7 cellular contexts compared by ENCODE assay signal in the genomic region with DNA sequence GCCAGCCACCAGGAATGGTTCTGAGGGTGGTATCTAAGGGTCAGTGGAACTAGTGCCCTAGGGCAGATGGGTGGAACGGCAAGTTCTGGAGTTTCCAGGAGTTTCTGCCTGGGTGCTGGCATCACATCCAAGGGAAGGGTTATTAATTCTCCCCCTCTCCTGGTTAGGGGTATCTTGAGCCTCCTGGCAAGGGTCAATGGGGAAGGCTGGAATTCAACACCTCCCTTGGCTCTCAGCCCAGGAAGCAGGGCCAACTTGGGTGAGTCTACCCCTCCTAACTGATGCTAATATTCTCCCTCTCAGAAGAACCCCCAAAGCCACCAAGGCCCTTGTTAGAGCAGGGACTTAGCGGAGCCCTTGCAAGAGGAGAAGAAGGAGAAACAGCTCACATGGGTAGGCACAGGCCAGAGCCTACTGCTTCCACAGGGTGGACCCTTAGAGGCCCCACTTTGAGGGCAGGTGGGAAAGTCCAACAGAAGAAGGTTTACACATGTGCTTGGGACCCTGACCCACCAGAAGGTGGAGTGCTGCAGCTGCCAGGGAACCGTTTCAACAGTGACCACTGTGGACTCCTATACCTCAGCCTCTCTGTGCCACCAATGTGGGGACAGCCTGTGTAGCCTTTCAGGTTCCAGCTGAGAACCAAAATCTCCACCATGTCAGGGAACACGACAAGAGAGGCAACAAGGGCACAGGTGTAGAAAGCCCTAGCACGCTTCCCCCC. TPM values are rescaled to one million over a fixed set of nuclear protein-coding genes. Genes with fewer than 3 reads are reported as not detected.
DNase-seq lines count a peak whose midpoint lies in the region; ATAC-seq, FAIRE-seq and TF ChIP-seq lines count a peak whose summit lies in the region.
"Had no signal": no experiment of that assay in that cellular context is flagged by ENCODE, and none has a peak within 500 bp of the region (broad histone marks: within the 10 kb centered on the region; RNA-seq: fewer than 3 reads in every experiment).

No MANE protein-coding gene starts in this region.

- H3K4me3 ChIP-seq in endothelial cell of umbilical vein (replicated peaks in 1 of 3; ENCODE audit: insufficient read depth in 1 of 3, low read depth in 1 of 3, low read length in 3 of 3): peak overlapping the region in 2 of 3 experiments; percentile 6 to 63
- H3K4me3 ChIP-seq in subcutaneous abdominal adipose tissue (ENCODE audit: low read depth in 1 of 5, low read length in 5 of 5): peak overlapping the region; percentile 37 to 83 (median 68)
- no peak overlapping the region for H3K4me3 ChIP-seq in mucosa of descending colon

- H3K9me3 Mint-ChIP-seq in activated naive CD4-positive, alpha-beta T cell treated with anti-CD3 and anti-CD28 coated beads, Interleukin-2, amount 50 U/mL, for 24 hours: no peaks in the 10 kb centered on the region

- no peak for FAIRE-seq in endothelial cell of umbilical vein (lab: Jason Lieb, UNC)

- peak overlapping the region; percentile 93 for H3K4me3 Mint-ChIP-seq in activated naive CD4-positive, alpha-beta T cell treated with anti-CD3 and anti-CD28 coated beads, Interleukin-2, amount 50 U/mL, for 24 hours

- POLR2A ChIA-PET in endothelial cell of umbilical vein (lab: Charles Lee): no interaction called here

- H3K4me1 Mint-ChIP-seq in activated naive CD4-positive, alpha-beta T cell treated with anti-CD3 and anti-CD28 coated beads, Interleukin-2, amount 50 U/mL, for 24 hours: peaks cover 52% of the 10 kb centered on the region

- H3K27me3 Mint-ChIP-seq in activated naive CD4-positive, alpha-beta T cell treated with anti-CD3 and anti-CD28 coated beads, Interleukin-2, amount 50 U/mL, for 24 hours: no peaks in the 10 kb centered on the region

- H3K36me3 Mint-ChIP-seq in activated naive CD4-positive, alpha-beta T cell treated with anti-CD3 and anti-CD28 coated beads, Interleukin-2, amount 50 U/mL, for 24 hours: peaks cover 8% of the 10 kb centered on the region

- H3K27ac ChIP-seq in endothelial cell of umbilical vein (ENCODE audit: insufficient read depth, low read depth, low read length) (no peak overlapping the region), subcutaneous abdominal adipose tissue (ENCODE audit: low read depth, low read length) (peak overlapping the region; percentile 35)

- DNase-seq in activated naive CD4-positive, alpha-beta T cell treated with anti-CD3 and anti-CD28 coated beads, Interleukin-2, amount 50 U/mL, for 16 hours: no peak
- DNase-seq in endothelial cell of umbilical vein (ENCODE audit: low read depth, low spot score): no peak
- no peak for DNase-seq in mucosa of descending colon
- no peak for DNase-seq in NCI-H82 (lab: John Stamatoyannopoulos, UW)
- DNase-seq: activated CD4-positive, CD25-positive, alpha-beta regulatory T cell treated with anti-CD3 and anti-CD28 coated beads, Interleukin-2, amount 50 U/mL, for 72 hours had no signal

- intact Hi-C loops in endothelial cell of umbilical vein (cut with micrococcal nuclease): loop anchor here (5.0 kb wide), 1 partner anchor 1036 kb away; a partner anchor contains a TSS
- intact Hi-C loops in mucosa of descending colon (cut with DNase I, micrococcal nuclease): no loop called here

- peaks cover 43% of the 10 kb centered on the region for H3K79me2 ChIP-seq in endothelial cell of umbilical vein (ENCODE audit: control insufficient read depth, insufficient read depth, low read length)

- H3K36me3 ChIP-seq in endothelial cell of umbilical vein (ENCODE audit: control insufficient read depth in 2 of 2, extremely low read depth in 1 of 2, insufficient read depth in 2 of 2, low read length in 2 of 2) (peaks cover 8 to 28% of the 10 kb centered on the region in 2 experiments), subcutaneous abdominal adipose tissue (ENCODE audit: control insufficient read depth in 5 of 5, insufficient read depth in 5 of 5, low read length in 5 of 5) (peaks cover 0 to 47% (median 41%) of the 10 kb centered on the region in 5 donors), mucosa of descending colon (ENCODE audit: low read depth) (no peaks in the 10 kb centered on the region)

- H3K9me3 ChIP-seq in endothelial cell of umbilical vein (replicated peaks; ENCODE audit: control insufficient read depth, insufficient read depth, low read length): no peaks in the 10 kb centered on the region
- H3K9me3 ChIP-seq in subcutaneous abdominal adipose tissue (ENCODE audit: control insufficient read depth in 5 of 5, low read length in 5 of 5): no peaks in the 10 kb centered on the region
- H3K9me3 ChIP-seq in mucosa of descending colon: no peaks in the 10 kb centered on the region

- H3K9me1 ChIP-seq in endothelial cell of umbilical vein (replicated peaks; ENCODE audit: control insufficient read depth, extremely low read depth, insufficient read depth, low read length): no peaks in the 10 kb centered on the region

- peak overlapping the region; percentile 55 for H3K27ac Mint-ChIP-seq in activated naive CD4-positive, alpha-beta T cell treated with anti-CD3 and anti-CD28 coated beads, Interleukin-2, amount 50 U/mL, for 24 hours

- no peak for TF ChIP-seq POLR2A in endothelial cell of umbilical vein (IDR thresholded peaks at IDR 0.05; ENCODE audit: low read depth, low read length)

- no peak overlapping the region for H3K9ac ChIP-seq in endothelial cell of umbilical vein (replicated peaks; ENCODE audit: extremely low read depth, insufficient read depth, low read length)
- H3K9ac ChIP-seq in subcutaneous abdominal adipose tissue (ENCODE audit: low read length in 5 of 5): peak overlapping the region; percentile 43 to 100 (median 65)

- no TSS peak for BruUV-seq in endothelial cell of umbilical vein (replicated peaks; lab: Mats Ljungman, UMichigan)

- H3K4me2 ChIP-seq in endothelial cell of umbilical vein (ENCODE audit: insufficient read depth, low read length): peak overlapping the region; percentile 90

- H2AFZ ChIP-seq in endothelial cell of umbilical vein (ENCODE audit: low read depth, low read length): no peak overlapping the region

- CTCF ChIA-PET in endothelial cell of umbilical vein (lab: Charles Lee): interaction anchor here (1.3 to 2.1 kb wide), 3 partner anchors 15 to 260 kb away, joined by 4 to 14 read pairs (median 4); no protein-coding TSS in a partner anchor

- TF ChIP-seq CTCF in endothelial cell of umbilical vein (IDR thresholded peaks at IDR 0.05; ENCODE audit: extremely low read depth in 1 of 2, insufficient read depth in 1 of 2, low read depth in 1 of 2, low read length in 2 of 2) (no peak), mucosa of descending colon (IDR thresholded peaks at IDR 0.05) (no peak)

- H4K20me1 ChIP-seq in endothelial cell of umbilical vein (replicated peaks; ENCODE audit: control insufficient read depth, extremely low read depth, insufficient read depth, low read length): peaks cover 6% of the 10 kb centered on the region

- no peaks in the 10 kb centered on the region for H3K27me3 ChIP-seq in endothelial cell of umbilical vein (ENCODE audit: control insufficient read depth in 2 of 2, insufficient read depth in 2 of 2, low read length in 2 of 2)
- no peaks in the 10 kb centered on the region for H3K27me3 ChIP-seq in subcutaneous abdominal adipose tissue (ENCODE audit: control insufficient read depth in 5 of 5, insufficient read depth in 4 of 5, low read length in 5 of 5)

- dilution Hi-C loops in endothelial cell of umbilical vein (cut with MboI; ENCODE audit: extremely low pct_ligation_motif_present, low sequenced_read_pairs): no loop called here

- no peak for ATAC-seq in mucosa of descending colon

- H3K4me1 ChIP-seq in endothelial cell of umbilical vein (ENCODE audit: control insufficient read depth, extremely low read depth, insufficient read depth, low read length) (peaks cover 38% of the 10 kb centered on the region), subcutaneous abdominal adipose tissue (ENCODE audit: control insufficient read depth in 5 of 5, insufficient read depth in 5 of 5, low read length in 5 of 5) (peaks cover 31 to 60% (median 51%) of the 10 kb centered on the region in 5 donors), mucosa of descending colon (ENCODE audit: low read depth) (peaks cover 49% of the 10 kb centered on the region)

RNA-seq across cellular contexts. Expression of a gene that starts 3.3 kb away (rescaled TPM):
- 43.2 and 44.7 TPM in 2 replicates for total RNA-seq in endothelial cell of umbilical vein
- 65.5 and 90.1 TPM in 2 replicates for polyA plus RNA-seq in endothelial cell of umbilical vein
- 42.2 and 49.0 TPM in 2 replicates for polyA plus RNA-seq in endothelial cell of umbilical vein (2011; cell fraction: cytosol; rRNA removed)
- 23.7 and 24.7 TPM in 2 replicates for polyA plus RNA-seq in endothelial cell of umbilical vein (2011; cell fraction: nucleus; rRNA removed)
- 27.7 and 28.8 TPM in 2 replicates for polyA plus RNA-seq in endothelial cell of umbilical vein (2012)
- polyA minus RNA-seq in endothelial cell of umbilical vein: 45.9 and 53.4 TPM in 2 replicates
- 25.6 TPM for polyA minus RNA-seq in endothelial cell of umbilical vein (2011; cell fraction: cytosol; rRNA and poly(A)+ RNA removed)
- polyA minus RNA-seq in endothelial cell of umbilical vein (2011; cell fraction: nucleus; rRNA and poly(A)+ RNA removed): 16.8 and 19.9 TPM in 2 replicates
- 10 to 100 TPM; 41.4 to 51.6 (median 41.4) TPM for total RNA-seq in mucosa of descending colon

RNA-seq across cellular contexts. Expression of a gene that starts 5.3 kb away (rescaled TPM):
- total RNA-seq in endothelial cell of umbilical vein (13.6 and 16.3 TPM in 2 replicates), mucosa of descending colon (10 to 100 TPM; 20.5 to 37.6 (median 36.7) TPM)
- 46.0 and 55.8 TPM in 2 replicates for polyA plus RNA-seq in endothelial cell of umbilical vein
- polyA plus RNA-seq in endothelial cell of umbilical vein (2011; cell fraction: cytosol; rRNA removed): 24.4 and 27.2 TPM in 2 replicates
- polyA plus RNA-seq in endothelial cell of umbilical vein (2011; cell fraction: nucleus; rRNA removed): 22.0 and 22.2 TPM in 2 replicates
- 12.0 and 17.1 TPM in 2 replicates for polyA plus RNA-seq in endothelial cell of umbilical vein (2012)
- 20.8 TPM in 2 replicates for polyA minus RNA-seq in endothelial cell of umbilical vein
- polyA minus RNA-seq in endothelial cell of umbilical vein (2011; cell fraction: cytosol; rRNA and poly(A)+ RNA removed): 11.3 TPM
- polyA minus RNA-seq in endothelial cell of umbilical vein (2011; cell fraction: nucleus; rRNA and poly(A)+ RNA removed): 6.3 and 8.8 TPM in 2 replicates

RNA-seq across cellular contexts. Expression of a gene that starts 5.4 kb away (rescaled TPM):
- total RNA-seq in endothelial cell of umbilical vein (13.4 and 14.5 TPM in 2 replicates), mucosa of descending colon (10 to 100 TPM; 20.2 to 32.9 (median 25.0) TPM)
- polyA plus RNA-seq in endothelial cell of umbilical vein: 30.6 and 33.5 TPM in 2 replicates
- polyA plus RNA-seq in endothelial cell of umbilical vein (2011; cell fraction: cytosol; rRNA removed): 24.0 and 27.3 TPM in 2 replicates
- polyA plus RNA-seq in endothelial cell of umbilical vein (2011; cell fraction: nucleus; rRNA removed): 58.0 and 76.5 TPM in 2 replicates
- polyA plus RNA-seq in endothelial cell of umbilical vein (2012): 16.5 and 17.1 TPM in 2 replicates
- polyA minus RNA-seq in endothelial cell of umbilical vein: 24.1 and 26.4 TPM in 2 replicates
- polyA minus RNA-seq in endothelial cell of umbilical vein (2011; cell fraction: cytosol; rRNA and poly(A)+ RNA removed): 8.7 TPM
- 10.7 and 13.7 TPM in 2 replicates for polyA minus RNA-seq in endothelial cell of umbilical vein (2011; cell fraction: nucleus; rRNA and poly(A)+ RNA removed)

RNA-seq across cellular contexts. Expression of a gene that starts 10.5 kb away (rescaled TPM):
- total RNA-seq in endothelial cell of umbilical vein (0.38 and 0.51 TPM in 2 replicates), mucosa of descending colon (under 1 TPM; 0.20 to 0.60 (median 0.31) TPM)
- 0.25 and 0.33 TPM in 2 replicates for polyA plus RNA-seq in endothelial cell of umbilical vein
- 0.18 and 0.25 TPM in 2 replicates for polyA plus RNA-seq in endothelial cell of umbilical vein (2011; cell fraction: cytosol; rRNA removed)
- 0.49 and 0.75 TPM in 2 replicates for polyA plus RNA-seq in endothelial cell of umbilical vein (2011; cell fraction: nucleus; rRNA removed)
- 0.12 TPM in 1 of 2 replicates, not detected in the other for polyA plus RNA-seq in endothelial cell of umbilical vein (2012)
- not detected in 2 replicates for polyA minus RNA-seq in endothelial cell of umbilical vein
- not detected for polyA minus RNA-seq in endothelial cell of umbilical vein (2011; cell fraction: cytosol; rRNA and poly(A)+ RNA removed)
- 0.19 and 0.48 TPM in 2 replicates for polyA minus RNA-seq in endothelial cell of umbilical vein (2011; cell fraction: nucleus; rRNA and poly(A)+ RNA removed)

RNA-seq across cellular contexts. Expression of a gene that starts 15.4 kb away (rescaled TPM):
- 27.0 and 31.9 TPM in 2 replicates for total RNA-seq in endothelial cell of umbilical vein
- 52.2 and 59.7 TPM in 2 replicates for polyA plus RNA-seq in endothelial cell of umbilical vein
- 48.7 and 57.4 TPM in 2 replicates for polyA plus RNA-seq in endothelial cell of umbilical vein (2011; cell fraction: cytosol; rRNA removed)
- polyA plus RNA-seq in endothelial cell of umbilical vein (2011; cell fraction: nucleus; rRNA removed): 46.5 and 64.6 TPM in 2 replicates
- polyA plus RNA-seq in endothelial cell of umbilical vein (2012): 17.7 and 24.5 TPM in 2 replicates
- 14.7 and 20.1 TPM in 2 replicates for polyA minus RNA-seq in endothelial cell of umbilical vein
- polyA minus RNA-seq in endothelial cell of umbilical vein (2011; cell fraction: cytosol; rRNA and poly(A)+ RNA removed): 22.3 TPM
- polyA minus RNA-seq in endothelial cell of umbilical vein (2011; cell fraction: nucleus; rRNA and poly(A)+ RNA removed): 18.0 and 21.2 TPM in 2 replicates
- total RNA-seq in mucosa of descending colon: 10 to 100 TPM; 10.9 to 25.7 (median 18.9) TPM
